8 cellular contexts compared by ENCODE assay signal in genomic region chr14:105300542-105301102, GRCh38. TPM values are rescaled to one million over a fixed set of nuclear protein-coding genes. Genes with fewer than 3 reads are reported as not detected.
DNase-seq lines count a peak whose midpoint lies in the region; ATAC-seq and TF ChIP-seq lines count a peak whose summit lies in the region.

Gene BRF1, minus strand, starts transcription at chr14:105301001. Its CDS starts 372 bp downstream, at chr14:105300629.

- intact Hi-C loops in right lobe of liver (cut with DNase I): no loop called here

- peak; percentile 81 for ATAC-seq in GM19025 (IDR thresholded peaks at IDR 0.05; ENCODE audit: low read depth, unreplicated experiment)
- peak; percentile 84 for ATAC-seq in HG03196 (IDR thresholded peaks at IDR 0.05; ENCODE audit: unreplicated experiment)
- peak; percentile 90 to 95 (median 92) for ATAC-seq in right lobe of liver

- peaks cover 0 to 17% (median 7%) of the 10 kb centered on the region in 4 donors for H3K4me1 ChIP-seq in right lobe of liver

- WGBS in right lobe of liver (ENCODE audit: insufficient coverage, low coverage, low lambda C conversion rate, missing lambda C conversion rate): 0% methylated on average over 7 of the region's 90 CpGs

- H3K36me3 ChIP-seq in right lobe of liver: no peaks in the 10 kb centered on the region

- no peaks in the 10 kb centered on the region for H3K27me3 ChIP-seq in right lobe of liver

- H3K4me3 ChIP-seq in AG10803 (ENCODE audit: low read length) (peak within 1 kb of the TSS; percentile 81), right lobe of liver (peak within 1 kb of the TSS; percentile 55 to 96 (median 77))

- TF ChIP-seq CTCF in AG10803 (conservative IDR thresholded peaks at IDR 0.05; ENCODE audit: low read length): no peak
- no peak for TF ChIP-seq CTCF in right lobe of liver (IDR thresholded peaks at IDR 0.05)

- peak; percentile 87 for TF ChIP-seq POLR2A in right lobe of liver (IDR thresholded peaks at IDR 0.05)

- H3K27ac ChIP-seq in right lobe of liver: peak within 1 kb of the TSS; percentile 36 to 89 (median 80)

- DNase-seq in AG10803 (ENCODE audit: low read depth): peak; percentile 89
- peak; percentile 91 for DNase-seq in NCI-H526 treated with DMSO at 0.1 percent for 48 hours (lab: John Stamatoyannopoulos, UW)
- DNase-seq in activated CD4-positive, alpha-beta T cell treated with anti-CD3 and anti-CD28 coated beads, Interleukin-2, amount 50 U/mL, for 48 hours: peak; percentile 98
- DNase-seq in dermis microvascular lymphatic vessel endothelial cell (ENCODE audit: low read depth in 2 of 2): peak; percentile 83 to 96
- DNase-seq in right lobe of liver: peak; percentile 98
- DNase-seq in stimulated activated CD4-positive, alpha-beta T cell treated with anti-CD3 and anti-CD28 coated beads, Interleukin-4, amount 100 ng/mL, for 4 hours: peak; percentile 97 to 98

- H3K9me3 ChIP-seq in right lobe of liver: no peaks in the 10 kb centered on the region

RNA-seq across cellular contexts. Expression of gene BRF1, which starts in this region (rescaled TPM):
- total RNA-seq in dermis microvascular lymphatic vessel endothelial cell (20.8 and 27.1 TPM in 2 replicates), right lobe of liver (10 to 100 TPM; 13.1 to 17.8 (median 16.2) TPM)

Comparison
In these comparisons a context has a peak if more than half of its experiments do, and no peak if none do; other contexts are left out.
1. Peak in every context shown above with its lines: DNase-seq, ATAC-seq, H3K4me3 ChIP-seq and H3K27ac ChIP-seq.